18 cellular contexts compared by ENCODE assay signal in genomic region chr10:8815969-8816368, GRCh38.
DNase-seq lines count a peak whose midpoint lies in the region; ATAC-seq, FAIRE-seq and TF ChIP-seq lines count a peak whose summit lies in the region.
"Had no signal": no experiment of that assay in that cellular context is flagged by ENCODE, and none has a peak within 500 bp of the region (broad histone marks: within the 10 kb centered on the region; RNA-seq: fewer than 3 reads in every experiment).

No MANE protein-coding gene starts in this region.

- H3K4me3 ChIP-seq in keratinocyte (ENCODE audit: control insufficient read depth in 2 of 3, extremely low read depth in 1 of 3, insufficient read depth in 2 of 3, low read depth in 1 of 3, low read length in 3 of 3) = no peak overlapping the region
- H3K4me3 ChIP-seq: MG63, Peyer's patch had no signal

- H3K4me2 ChIP-seq in keratinocyte (ENCODE audit: control insufficient read depth, extremely low read depth, insufficient read depth, low read depth, low read length) = no peak overlapping the region
- H3K4me2 ChIP-seq: SK-N-SH had no signal

- H3K9ac ChIP-seq in keratinocyte (ENCODE audit: control insufficient read depth, extremely low read depth, insufficient read depth, low read length) = no peak overlapping the region
- H3K9ac ChIP-seq: SK-N-SH had no signal

- no peak for ATAC-seq in HG03354 (IDR thresholded peaks at IDR 0.05; ENCODE audit: poor library complexity, severe bottlenecking, unreplicated experiment)
- ATAC-seq in HG03432 (IDR thresholded peaks at IDR 0.05; ENCODE audit: unreplicated experiment) = no peak

- DNase-seq in Caki2 (ENCODE audit: low read depth) = peak; percentile 37
- peak; percentile 69 for DNase-seq in NCI-H226
- peak; percentile 26 for DNase-seq in astrocyte of the hippocampus (ENCODE audit: low read depth, low spot score)
- peak; percentile 25 for DNase-seq in keratinocyte (ENCODE audit: low read depth, low spot score)
- DNase-seq in foreskin melanocyte = no peak
- DNase-seq: H7, KBM-7, MG63, NCI-H1105 treated with DMSO at 0.1 percent for 48 hours, NCI-H2029, NCI-H446 treated with DMSO at 0.1 percent for 48 hours, NCI-H526, NCI-H82, Peyer's patch, SK-N-SH had no signal

- no peaks in the 10 kb centered on the region for H3K27me3 ChIP-seq in keratinocyte (ENCODE audit: control insufficient read depth, extremely low read depth, insufficient read depth, low read length)
- H3K27me3 ChIP-seq: MG63, Peyer's patch had no signal

- H3K36me3 ChIP-seq in keratinocyte (ENCODE audit: control insufficient read depth in 2 of 2, extremely low read depth in 1 of 2, insufficient read depth in 2 of 2, low read length in 2 of 2) = no peaks in the 10 kb centered on the region
- H3K36me3 ChIP-seq: MG63, Peyer's patch had no signal

- dilution Hi-C loops in keratinocyte (cut with MboI; ENCODE audit: extremely low pct_ligation_motif_present, low sequenced_read_pairs) = no loop called here

- FAIRE-seq in keratinocyte (lab: Jason Lieb, UNC) = peak; percentile 89
- FAIRE-seq: GM18507 had no signal

- no peak overlapping the region for H2AFZ ChIP-seq in keratinocyte (ENCODE audit: control insufficient read depth, low read length)

- H3K9me1 ChIP-seq in keratinocyte (ENCODE audit: control insufficient read depth, extremely low read depth, insufficient read depth, low read length) = no peaks in the 10 kb centered on the region

- in situ Hi-C loops in Caki2 (cut with HindIII; ENCODE audit: low pct_unique_long_range_greater_than_20kb, low sequenced_read_pairs) = no loop called here

- no peak for TF ChIP-seq CTCF in keratinocyte (optimal IDR thresholded peaks at IDR 0.05 in 1 of 3, IDR thresholded peaks at IDR 0.05 in 1 of 3, conservative IDR thresholded peaks at IDR 0.05 in 1 of 3; ENCODE audit: extremely low read depth in 1 of 3, insufficient read depth in 2 of 3, low read length in 3 of 3)

- H3K79me2 ChIP-seq in keratinocyte (ENCODE audit: control insufficient read depth, insufficient read depth, low read length) = no peaks in the 10 kb centered on the region

- no peak overlapping the region for H3K27ac ChIP-seq in keratinocyte (ENCODE audit: control insufficient read depth, insufficient read depth, low read length)
- H3K27ac ChIP-seq: Peyer's patch had no signal

- H3K4me1 ChIP-seq in keratinocyte (ENCODE audit: control insufficient read depth, extremely low read depth, insufficient read depth, low read length) = peaks cover 28% of the 10 kb centered on the region
- H3K4me1 ChIP-seq: Peyer's patch had no signal

- no peaks in the 10 kb centered on the region for H4K20me1 ChIP-seq in keratinocyte (ENCODE audit: control insufficient read depth, extremely low read depth, insufficient read depth, low read length)

- H3K9me3 ChIP-seq in keratinocyte (ENCODE audit: control insufficient read depth, low read depth, low read length) = no peaks in the 10 kb centered on the region
- H3K9me3 ChIP-seq: MG63, Peyer's patch, SK-N-SH had no signal
